ENCODE assay signal across 14 cellular contexts in the genomic region with DNA sequence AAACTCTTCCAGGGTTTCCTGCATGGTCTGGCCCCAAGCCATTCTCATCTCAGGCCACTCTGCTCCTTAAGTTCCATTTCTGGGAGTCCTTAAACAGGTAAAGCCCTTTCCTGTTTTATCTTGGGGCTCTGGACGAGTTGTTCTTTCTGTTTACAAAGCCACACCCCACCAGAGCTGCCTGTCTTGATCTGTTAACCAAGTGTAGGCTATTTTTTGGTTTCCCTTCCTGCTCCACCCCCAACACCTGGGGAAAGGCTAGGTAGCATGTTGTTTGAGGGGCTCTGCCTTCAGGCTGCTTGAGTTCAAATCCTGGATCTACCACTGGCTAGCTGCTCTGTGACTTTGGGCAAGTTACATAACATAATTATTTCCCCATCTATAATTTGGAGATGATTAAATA. TPM values are rescaled to one million over a fixed set of nuclear protein-coding genes. Genes with fewer than 3 reads are reported as not detected.
DNase-seq lines count a peak whose midpoint lies in the region; ATAC-seq, FAIRE-seq and TF ChIP-seq lines count a peak whose summit lies in the region.
"Had no signal": no experiment of that assay in that cellular context is flagged by ENCODE, and none has a peak within 500 bp of the region (broad histone marks: within the 10 kb centered on the region; RNA-seq: fewer than 3 reads in every experiment).

No MANE protein-coding gene starts in this region.

- peaks cover 44% of the 10 kb centered on the region for H3K4me1 Mint-ChIP-seq in activated CD4-positive, alpha-beta memory T cell treated with anti-CD3 and anti-CD28 coated beads for 36 hours (ENCODE audit: low read depth)

- peaks cover 23 to 33% (median 31%) of the 10 kb centered on the region in 11 experiments for H3K36me3 ChIP-seq in BLaER1 treated with 17β-estradiol and CSF1 and Interleukin-3, amounts not matched to agents 10 nM and 100 nM
- H3K36me3 ChIP-seq in keratinocyte (ENCODE audit: control insufficient read depth in 2 of 2, extremely low read depth in 1 of 2, insufficient read depth in 2 of 2, low read length in 2 of 2): peaks cover 13 to 16% of the 10 kb centered on the region in 2 experiments
- H3K36me3 ChIP-seq in ovary: no peaks in the 10 kb centered on the region
- H3K36me3 ChIP-seq: thoracic aorta had no signal

- peak overlapping the region; percentile 80 for H3K27ac Mint-ChIP-seq in activated CD4-positive, alpha-beta memory T cell treated with anti-CD3 and anti-CD28 coated beads for 36 hours

- peaks cover 37% of the 10 kb centered on the region for H3K36me3 Mint-ChIP-seq in activated CD4-positive, alpha-beta memory T cell treated with anti-CD3 and anti-CD28 coated beads for 36 hours

- intact Hi-C loops in activated CD4-positive, alpha-beta memory T cell treated with anti-CD3 and anti-CD28 coated beads for 36 hours (cut with micrococcal nuclease): loop anchor here (5.0 kb wide), 4 partner anchors 151 to 1351 kb away; a partner anchor contains a TSS
- intact Hi-C loops in ovary (cut with DNase I): loop anchor here in 2 of 4 donors (5.0 to 10.0 kb wide), 2 partner anchors 54 to 274 kb away; a partner anchor contains a TSS

- no peak for ATAC-seq in HG03342 (IDR thresholded peaks at IDR 0.05; ENCODE audit: unreplicated experiment)

- FAIRE-seq in GM19239 (lab: Jason Lieb, UNC) (peak; percentile 80), keratinocyte (lab: Jason Lieb, UNC) (no peak)
- FAIRE-seq: kidney, pancreas had no signal

- no peaks in the 10 kb centered on the region for H3K27me3 Mint-ChIP-seq in activated CD4-positive, alpha-beta memory T cell treated with anti-CD3 and anti-CD28 coated beads for 36 hours

- H3K4me2 ChIP-seq in BLaER1 treated with 17β-estradiol and CSF1 and Interleukin-3, amounts not matched to agents 10 nM and 100 nM: peak overlapping the region in 9 of 11 experiments; percentile 10 to 69 (median 56); a peak in 11 of 22 replicates
- peak overlapping the region; percentile 73 for H3K4me2 ChIP-seq in keratinocyte (ENCODE audit: control insufficient read depth, extremely low read depth, insufficient read depth, low read depth, low read length)

- no peak for TF ChIP-seq EP300 in ovary (IDR thresholded peaks at IDR 0.05)

- no peaks in the 10 kb centered on the region for H3K27me3 ChIP-seq in BLaER1 treated with 17β-estradiol and CSF1 and Interleukin-3, amounts not matched to agents 10 nM and 100 nM
- no peaks in the 10 kb centered on the region for H3K27me3 ChIP-seq in keratinocyte (ENCODE audit: control insufficient read depth, extremely low read depth, insufficient read depth, low read length)
- H3K27me3 ChIP-seq in ovary: no peaks in the 10 kb centered on the region
- H3K27me3 ChIP-seq: pancreas had no signal

- WGBS in ovary, 3 donors: 66 to 72% (median 71%) methylated on average over 1 of the region's 1 CpG

- H3K27ac ChIP-seq in BLaER1 treated with 17β-estradiol and CSF1 and Interleukin-3, amounts not matched to agents 10 nM and 100 nM: no peak overlapping the region
- H3K27ac ChIP-seq in keratinocyte (ENCODE audit: control insufficient read depth, insufficient read depth, low read length) (peak overlapping the region; percentile 59), ovary (peak overlapping the region in 1 of 2 donors; percentile 91)

- no peak for TF ChIP-seq POLR2A in ovary (IDR thresholded peaks at IDR 0.05)

- peaks cover 27% of the 10 kb centered on the region for H3K79me2 ChIP-seq in keratinocyte (ENCODE audit: control insufficient read depth, insufficient read depth, low read length)

- H3K4me1 ChIP-seq in BLaER1 treated with 17β-estradiol and CSF1 and Interleukin-3, amounts not matched to agents 10 nM and 100 nM: peaks cover 25 to 41% (median 31%) of the 10 kb centered on the region in 10 experiments
- peaks cover 31% of the 10 kb centered on the region for H3K4me1 ChIP-seq in keratinocyte (ENCODE audit: control insufficient read depth, extremely low read depth, insufficient read depth, low read length)
- H3K4me1 ChIP-seq in ovary (ENCODE audit: insufficient read depth): peaks cover 11% of the 10 kb centered on the region

- POLR2A ChIA-PET in activated CD4-positive, alpha-beta memory T cell treated with anti-CD3 and anti-CD28 coated beads for 36 hours (lab: Charles Lee): interaction anchor here (0.9 to 2.5 kb wide), 6 partner anchors 11 to 181 kb away, joined by 3 to 40 read pairs (median 6); no protein-coding TSS in a partner anchor

- no peaks in the 10 kb centered on the region for H3K9me3 Mint-ChIP-seq in activated CD4-positive, alpha-beta memory T cell treated with anti-CD3 and anti-CD28 coated beads for 36 hours

- no peak overlapping the region for H2AFZ ChIP-seq in keratinocyte (ENCODE audit: control insufficient read depth, low read length)

- peak overlapping the region; percentile 80 for H3K4me3 Mint-ChIP-seq in activated CD4-positive, alpha-beta memory T cell treated with anti-CD3 and anti-CD28 coated beads for 36 hours

- H3K9ac ChIP-seq in BLaER1 treated with 17β-estradiol and CSF1 and Interleukin-3, amounts not matched to agents 10 nM and 100 nM: no peak overlapping the region
- no peak overlapping the region for H3K9ac ChIP-seq in keratinocyte (ENCODE audit: control insufficient read depth, extremely low read depth, insufficient read depth, low read length)

- H3K9me3 ChIP-seq in BLaER1 treated with 17β-estradiol and CSF1 and Interleukin-3, amounts not matched to agents 10 nM and 100 nM (replicated peaks in 1 of 11): no peaks in the 10 kb centered on the region
- H3K9me3 ChIP-seq in keratinocyte (ENCODE audit: control insufficient read depth, low read depth, low read length): no peaks in the 10 kb centered on the region
- no peaks in the 10 kb centered on the region for H3K9me3 ChIP-seq in ovary
- H3K9me3 ChIP-seq: pancreas, thoracic aorta had no signal

- H3K9me1 ChIP-seq in keratinocyte (ENCODE audit: control insufficient read depth, extremely low read depth, insufficient read depth, low read length): no peaks in the 10 kb centered on the region

- dilution Hi-C loops in keratinocyte (cut with MboI; ENCODE audit: extremely low pct_ligation_motif_present, low sequenced_read_pairs): no loop called here

- H3K4me3 ChIP-seq in BLaER1 treated with 17β-estradiol and CSF1 and Interleukin-3, amounts not matched to agents 10 nM and 100 nM: no peak overlapping the region
- H3K4me3 ChIP-seq in keratinocyte (ENCODE audit: control insufficient read depth in 2 of 3, extremely low read depth in 1 of 3, insufficient read depth in 2 of 3, low read depth in 1 of 3, low read length in 3 of 3): no peak overlapping the region
- H3K4me3 ChIP-seq in ovary: no peak overlapping the region

- DNase-seq in GM19239 (ENCODE audit: insufficient read length, low spot score) (no peak), keratinocyte (ENCODE audit: low read depth, low spot score) (no peak), SW480 (ENCODE audit: low spot score) (no peak), ovary (no peak), NCI-H2107 treated with DMSO at 0.1 percent for 48 hours (lab: John Stamatoyannopoulos, UW; ENCODE audit: unreplicated experiment) (no peak)
- DNase-seq in activated CD4-positive, alpha-beta memory T cell treated with anti-CD3 and anti-CD28 coated beads for 36 hours: no peak
- DNase-seq: activated CD4-positive, CD25-positive, alpha-beta regulatory T cell; kidney; NCI-H1694 treated with DMSO at 0.1 percent for 48 hours; pancreas; stimulated activated CD4-positive, alpha-beta T cell treated with anti-CD3 and anti-CD28 coated beads, Interleukin-4, amount 100 ng/mL, for 24 hours had no signal

- CTCF ChIA-PET in activated CD4-positive, alpha-beta memory T cell treated with anti-CD3 and anti-CD28 coated beads for 36 hours (lab: Charles Lee): interaction anchor here (1.4 to 3.9 kb wide), 4 partner anchors 11 to 1522 kb away, joined by 7 to 19 read pairs (median 16); no protein-coding TSS in a partner anchor

- no peak for TF ChIP-seq CTCF in keratinocyte (optimal IDR thresholded peaks at IDR 0.05 in 1 of 3, IDR thresholded peaks at IDR 0.05 in 1 of 3, conservative IDR thresholded peaks at IDR 0.05 in 1 of 3; ENCODE audit: extremely low read depth in 1 of 3, insufficient read depth in 2 of 3, low read length in 3 of 3)
- no peak for TF ChIP-seq CTCF in ovary (IDR thresholded peaks at IDR 0.05)

- H4K20me1 ChIP-seq in BLaER1 treated with 17β-estradiol and CSF1 and Interleukin-3, amounts not matched to agents 10 nM and 100 nM: peaks cover 0 to 28% (median 6%) of the 10 kb centered on the region in 11 experiments; a peak in 10 of 22 replicates
- no peaks in the 10 kb centered on the region for H4K20me1 ChIP-seq in keratinocyte (ENCODE audit: control insufficient read depth, extremely low read depth, insufficient read depth, low read length)

RNA-seq across cellular contexts. Expression of a gene that starts 40.0 kb away (rescaled TPM):
- under 1 TPM; 0.07 to 0.17 TPM for total RNA-seq in activated CD4-positive, alpha-beta memory T cell treated with anti-CD3 and anti-CD28 coated beads for 36 hours
- polyA plus RNA-seq in keratinocyte (1.9 to 5.0 TPM (median 4.3 TPM) in 3 replicates), ovary (1 to 10 TPM; 1.0 to 2.0 TPM)
- 1.8 TPM for polyA plus RNA-seq in keratinocyte (2011; ENCODE audit: low read depth)
- polyA plus RNA-seq in keratinocyte (2011; cell fraction: cytosol; rRNA removed): 1.3 and 3.6 TPM in 2 replicates
- 4.3 and 5.9 TPM in 2 replicates for polyA plus RNA-seq in keratinocyte (2011; cell fraction: nucleus; rRNA removed)
- polyA plus RNA-seq in keratinocyte (2012; ENCODE audit: low replicate concordance): 2.2 and 3.5 TPM in 2 replicates
- 1.7 to 4.2 TPM (median 2.4 TPM) in 3 replicates for polyA minus RNA-seq in keratinocyte
- 2.1 TPM for polyA minus RNA-seq in keratinocyte (2011; cell fraction: cytosol; rRNA and poly(A)+ RNA removed)
- 3.8 and 7.1 TPM in 2 replicates for polyA minus RNA-seq in keratinocyte (2011; cell fraction: nucleus; rRNA and poly(A)+ RNA removed)
- total RNA-seq in ovary: 1 to 10 TPM in 6 of 7 donors, under 1 TPM in 1; 0.51 to 3.8 (median 2.4) TPM
- total RNA-seq: thoracic aorta had no signal

RNA-seq across cellular contexts. Expression of a gene that starts 52.2 kb away (rescaled TPM):
- 1 to 10 TPM; 6.2 to 7.0 TPM for total RNA-seq in activated CD4-positive, alpha-beta memory T cell treated with anti-CD3 and anti-CD28 coated beads for 36 hours
- polyA plus RNA-seq in keratinocyte: 13.7 to 20.4 TPM (median 14.4 TPM) in 3 replicates
- 9.2 TPM for polyA plus RNA-seq in keratinocyte (2011; ENCODE audit: low read depth)
- polyA plus RNA-seq in keratinocyte (2011; cell fraction: cytosol; rRNA removed): 9.9 and 21.3 TPM in 2 replicates
- polyA plus RNA-seq in keratinocyte (2011; cell fraction: nucleus; rRNA removed): 8.8 and 13.4 TPM in 2 replicates
- polyA plus RNA-seq in keratinocyte (2012; ENCODE audit: low replicate concordance): 9.9 and 11.4 TPM in 2 replicates
- 10.7 to 29.0 TPM (median 21.7 TPM) in 3 replicates for polyA minus RNA-seq in keratinocyte
- 11.7 TPM for polyA minus RNA-seq in keratinocyte (2011; cell fraction: cytosol; rRNA and poly(A)+ RNA removed)
- polyA minus RNA-seq in keratinocyte (2011; cell fraction: nucleus; rRNA and poly(A)+ RNA removed): 7.7 and 18.7 TPM in 2 replicates
- total RNA-seq in ovary: 10 to 100 TPM; 10.3 to 51.6 (median 34.9) TPM
- polyA plus RNA-seq in ovary: 10 to 100 TPM in 1 of 2 donors, 1 to 10 TPM in 1; 7.6 to 18.1 TPM
